Comparison of ENCODE assay signal across 16 cellular contexts in the genomic region with DNA sequence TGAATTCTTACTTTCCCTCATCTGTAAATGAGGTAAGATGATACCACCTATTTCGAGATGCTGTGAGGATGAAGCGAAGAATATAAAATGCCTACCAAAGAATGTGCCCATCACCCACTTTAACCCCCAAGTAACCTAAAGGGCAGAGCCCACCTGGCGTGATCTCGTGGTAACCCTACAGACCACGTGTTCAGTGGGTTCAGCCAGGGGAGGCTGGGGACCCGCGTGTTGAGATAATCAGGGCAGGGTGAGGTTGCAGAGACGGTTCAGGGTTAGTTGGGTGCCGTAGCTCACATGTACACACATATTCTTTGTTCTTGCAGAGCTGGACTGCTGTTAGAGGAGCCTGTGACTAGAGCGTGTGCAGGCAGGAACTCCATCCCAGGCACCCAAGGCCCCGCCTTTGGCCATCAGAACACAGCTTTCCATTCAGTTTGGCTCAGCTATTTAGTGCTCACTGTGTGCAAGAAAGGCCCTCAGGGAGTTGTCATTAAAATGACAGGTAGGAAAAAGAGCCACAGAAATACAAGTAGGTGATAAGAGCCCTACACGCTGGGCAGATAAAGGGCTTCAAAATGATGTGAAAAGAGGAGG. TPM values are rescaled to one million over a fixed set of nuclear protein-coding genes. Genes with fewer than 3 reads are reported as not detected.
"Had no signal": no experiment of that assay in that cellular context is flagged by ENCODE, and none has a peak within 500 bp of the region (broad histone marks: within the 10 kb centered on the region; RNA-seq: fewer than 3 reads in every experiment).

No MANE protein-coding gene starts in this region.

- ATAC-seq: activated CD4-positive, CD25-positive, alpha-beta regulatory T cell treated with anti-CD3 and anti-CD28 coated beads, Interleukin-2, amount 50 U/mL, for 24 hours; left ventricle myocardium superior; natural killer cell had no signal

- DNase-seq: activated naive CD4-positive, alpha-beta T cell; activated naive CD8-positive, alpha-beta T cell treated with anti-CD3 and anti-CD28 coated beads, Interleukin-2, amount 10 ng/mL, durations not matched to agents 7 days and 5 days; foreskin fibroblast; hippocampal formation; left ventricle myocardium superior; mesenchymal stem cell; natural killer cell; small intestine; T1000 had no signal

- H3K27ac ChIP-seq: coronary artery, suprapubic skin had no signal

- H3K36me3 ChIP-seq: suprapubic skin had no signal

- H3K4me1 ChIP-seq: suprapubic skin had no signal

- H3K4me3 ChIP-seq: coronary artery, suprapubic skin had no signal

- H3K9me3 ChIP-seq: suprapubic skin had no signal

RNA-seq across cellular contexts. Expression of a gene that starts 56.5 kb away (rescaled TPM):
- total RNA-seq: activated CD8-positive, alpha-beta memory T cell treated with anti-CD3 and anti-CD28 coated beads for 36 hours; activated naive CD8-positive, alpha-beta T cell treated with anti-CD3 and anti-CD28 coated beads, Interleukin-2, amount 10 ng/mL, durations not matched to agents 7 days and 5 days; kidney epithelial cell; natural killer cell; posterior vena cava; suprapubic skin; ureter had no signal
